In the genomic region with DNA sequence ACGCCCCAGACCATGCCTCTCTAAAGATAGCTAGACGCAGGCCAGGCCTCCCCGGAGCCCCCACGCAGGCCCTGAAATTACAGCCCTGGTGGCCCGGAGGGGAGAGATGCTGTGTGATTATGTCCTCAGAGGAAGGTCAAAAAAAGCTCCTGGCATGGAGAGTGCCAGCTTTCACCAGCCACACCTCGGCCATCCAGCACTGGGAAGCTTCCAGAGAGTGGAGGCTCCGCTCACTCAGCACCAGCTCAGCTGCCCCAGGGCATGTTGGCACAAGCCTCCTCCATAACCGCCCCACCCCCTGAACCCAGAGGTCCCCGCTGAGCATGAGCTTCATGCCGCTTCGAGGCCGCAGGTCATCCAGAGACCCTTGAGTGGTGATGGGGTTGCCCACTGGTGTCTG, we compare ENCODE assay signal across 1 cellular context.
TF ChIP-seq lines count a peak whose summit lies in the region.

No MANE protein-coding gene starts in this region.

TF ChIP-seq in HepG2, 621 proteins besides CTCF, POLR2A, EP300 and RAD21:
- TF ChIP-seq SOX5 (CRISPR knock-in tag; IDR thresholded peaks at IDR 0.05; ENCODE audit: borderline replicate concordance) (no peak), NR0B2 (CRISPR knock-in tag; IDR thresholded peaks at IDR 0.05) (no peak)
- TF ChIP-seq, protein P1, sequence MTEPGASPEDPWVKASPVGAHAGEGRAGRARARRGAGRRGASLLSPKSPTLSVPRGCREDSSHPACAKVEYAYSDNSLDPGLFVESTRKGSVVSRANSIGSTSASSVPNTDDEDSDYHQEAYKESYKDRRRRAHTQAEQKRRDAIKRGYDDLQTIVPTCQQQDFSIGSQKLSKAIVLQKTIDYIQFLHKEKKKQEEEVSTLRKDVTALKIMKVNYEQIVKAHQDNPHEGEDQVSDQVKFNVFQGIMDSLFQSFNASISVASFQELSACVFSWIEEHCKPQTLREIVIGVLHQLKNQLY (CRISPR knock-in tag; IDR thresholded peaks at IDR 0.05) = no peak
- TF ChIP-seq, protein P2, sequence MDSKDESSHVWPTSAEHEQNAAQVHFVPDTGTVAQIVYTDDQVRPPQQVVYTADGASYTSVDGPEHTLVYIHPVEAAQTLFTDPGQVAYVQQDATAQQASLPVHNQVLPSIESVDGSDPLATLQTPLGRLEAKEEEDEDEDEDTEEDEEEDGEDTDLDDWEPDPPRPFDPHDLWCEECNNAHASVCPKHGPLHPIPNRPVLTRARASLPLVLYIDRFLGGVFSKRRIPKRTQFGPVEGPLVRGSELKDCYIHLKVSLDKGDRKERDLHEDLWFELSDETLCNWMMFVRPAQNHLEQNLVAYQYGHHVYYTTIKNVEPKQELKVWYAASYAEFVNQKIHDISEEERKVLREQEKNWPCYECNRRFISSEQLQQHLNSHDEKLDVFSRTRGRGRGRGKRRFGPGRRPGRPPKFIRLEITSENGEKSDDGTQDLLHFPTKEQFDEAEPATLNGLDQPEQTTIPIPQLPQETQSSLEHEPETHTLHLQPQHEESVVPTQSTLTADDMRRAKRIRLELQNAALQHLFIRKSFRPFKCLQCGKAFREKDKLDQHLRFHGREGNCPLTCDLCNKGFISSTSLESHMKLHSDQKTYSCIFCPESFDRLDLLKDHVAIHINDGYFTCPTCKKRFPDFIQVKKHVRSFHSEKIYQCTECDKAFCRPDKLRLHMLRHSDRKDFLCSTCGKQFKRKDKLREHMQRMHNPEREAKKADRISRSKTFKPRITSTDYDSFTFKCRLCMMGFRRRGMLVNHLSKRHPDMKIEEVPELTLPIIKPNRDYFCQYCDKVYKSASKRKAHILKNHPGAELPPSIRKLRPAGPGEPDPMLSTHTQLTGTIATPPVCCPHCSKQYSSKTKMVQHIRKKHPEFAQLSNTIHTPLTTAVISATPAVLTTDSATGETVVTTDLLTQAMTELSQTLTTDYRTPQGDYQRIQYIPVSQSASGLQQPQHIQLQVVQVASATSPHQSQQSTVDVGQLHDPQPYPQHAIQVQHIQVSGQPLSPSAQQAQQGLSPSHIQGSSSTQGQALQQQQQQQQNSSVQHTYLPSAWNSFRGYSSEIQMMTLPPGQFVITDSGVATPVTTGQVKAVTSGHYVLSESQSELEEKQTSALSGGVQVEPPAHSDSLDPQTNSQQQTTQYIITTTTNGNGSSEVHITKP (CRISPR knock-in tag; IDR thresholded peaks at IDR 0.05; ENCODE audit: low read depth) = no peak
TF ChIP-seq in HepG2: peak in this region for 0.
